9 cellular contexts compared by ENCODE assay signal in genomic region chr7:101094791-101095375, GRCh38.
A peak's percentile ranks its signal among the peaks of the same experiment; 100 is the strongest.
DNase-seq lines count a peak whose midpoint lies in the region; ATAC-seq and TF ChIP-seq lines count a peak whose summit lies in the region.
"Had no signal": no experiment of that assay in that cellular context is flagged by ENCODE, and none has a peak within 500 bp of the region (broad histone marks: within the 10 kb centered on the region; RNA-seq: fewer than 3 reads in every experiment).

No MANE protein-coding gene starts in this region.

- in situ Hi-C loops in astrocyte of the cerebellum (cut with HindIII; ENCODE audit: low sequenced_read_pairs): no loop called here

- no peak overlapping the region for H3K4me3 ChIP-seq in astrocyte of the cerebellum (ENCODE audit: low read depth, low read length)

- TF ChIP-seq CTCF in astrocyte of the cerebellum (IDR thresholded peaks at IDR 0.05; ENCODE audit: low read depth, low read length, missing control alignments): peak; percentile 72

- no peak for ATAC-seq in GM19023 (IDR thresholded peaks at IDR 0.05; ENCODE audit: unreplicated experiment)
- ATAC-seq: CD8-positive, alpha-beta T cell had no signal

- DNase-seq in NCI-H2196 (lab: John Stamatoyannopoulos, UW; ENCODE audit: unreplicated experiment) (peak; percentile 44), NCI-H2196 treated with DMSO at 0.1 percent for 48 hours (lab: John Stamatoyannopoulos, UW; ENCODE audit: unreplicated experiment) (no peak), NCI-H146 treated with DMSO at 0.1 percent for 48 hours (lab: John Stamatoyannopoulos, UW; ENCODE audit: unreplicated experiment) (peak; percentile 11), astrocyte of the cerebellum (ENCODE audit: low read depth) (no peak), kidney glomerular epithelial cell (lab: John Stamatoyannopoulos, UW) (peak; percentile 35), superior temporal gyrus (ENCODE audit: extremely low spot score) (peak; percentile 42), OCI-M2 (lab: John Stamatoyannopoulos, UW; ENCODE audit: unreplicated experiment) (no peak)

Comparison
In these comparisons a context has a peak if more than half of its experiments do, and no peak if none do; other contexts are left out.
1. DNase-seq: peak in NCI-H2196 (single experiment), NCI-H146 treated with DMSO at 0.1 percent for 48 hours (single experiment), kidney glomerular epithelial cell (single experiment) and superior temporal gyrus (single experiment); none in NCI-H2196 treated with DMSO at 0.1 percent for 48 hours (single experiment), astrocyte of the cerebellum (single experiment) and OCI-M2 (single experiment).